28 cellular contexts compared by ENCODE assay signal in the genomic region with DNA sequence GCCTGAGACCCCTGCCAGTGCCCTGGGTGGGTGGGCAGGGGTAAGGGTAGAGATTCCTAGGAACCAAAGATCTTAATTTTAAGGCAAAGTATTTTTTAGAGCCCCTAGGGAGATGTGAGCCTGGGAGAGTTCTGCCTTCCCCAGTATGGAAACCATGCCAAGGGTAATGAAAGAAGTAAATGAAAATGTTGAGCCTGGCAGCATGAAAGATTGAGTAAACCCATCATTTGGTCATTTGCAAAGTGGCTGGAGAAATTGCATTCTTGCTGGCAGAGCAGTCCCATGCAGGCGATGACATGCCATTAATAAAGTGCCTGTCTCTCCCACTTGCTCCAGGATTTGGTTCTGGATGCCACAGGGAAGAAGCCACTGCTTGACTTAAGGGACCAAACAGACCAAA.
"Had no signal": no experiment of that assay in that cellular context is flagged by ENCODE, and none has a peak within 500 bp of the region (broad histone marks: within the 10 kb centered on the region; RNA-seq: fewer than 3 reads in every experiment).

No MANE protein-coding gene starts in this region.

- H3K4me1 ChIP-seq: foreskin keratinocyte, thyroid gland had no signal

- H3K27ac ChIP-seq: brain microvascular endothelial cell, epithelial cell of prostate, foreskin keratinocyte, thyroid gland had no signal

- ATAC-seq: activated CD8-positive, alpha-beta memory T cell treated with anti-CD3 and anti-CD28 coated beads, Interleukin-2, amount 10 ng/mL, durations not matched to agents 7 days and 5 days; activated CD8-positive, alpha-beta T cell treated with anti-CD3 and anti-CD28 coated beads, Interleukin-2, amount 10 ng/mL, durations not matched to agents 7 days and 5 days; activated T-cell treated with anti-CD3 and anti-CD28 coated beads, Interleukin-2, amount 50 U/mL, for 72 hours; foreskin keratinocyte; left lobe of liver; natural killer cell; stimulated activated effector memory CD8-positive, alpha-beta T cell treated with anti-CD3 and anti-CD28 coated beads, Interleukin-12 subunit alpha, Interleukin-12 subunit beta, amount 100 ng/mL, for 72 hours; T-cell had no signal

- H3K9me3 Mint-ChIP-seq: dendritic cell treated with granulocyte-macrophage colony-stimulating factor and Interleukin-4, amounts not matched to agents 40 ng/mL and 50 ng/mL, for 4 days; stimulated activated naive CD8-positive, alpha-beta T cell treated with anti-CD3 and anti-CD28 coated beads, Interleukin-15, Interleukin-2, amounts not matched to agents 100 ng/mL and 50 ng/mL, for 24 hours had no signal

- H3K36me3 Mint-ChIP-seq: activated naive CD8-positive, alpha-beta T cell; natural killer cell; stimulated activated effector memory CD8-positive, alpha-beta T cell treated with anti-CD3 and anti-CD28 coated beads, Interleukin-12 subunit alpha, Interleukin-12 subunit beta, amount 100 ng/mL, for 72 hours; T-cell had no signal

- H3K27me3 ChIP-seq: brain microvascular endothelial cell, foreskin keratinocyte, sigmoid colon, thyroid gland had no signal

- H3K27ac Mint-ChIP-seq: activated B cell treated with CpG ODN at 0.5 μM for 24 hours; activated CD8-positive, alpha-beta memory T cell treated with anti-CD3 and anti-CD28 coated beads, Interleukin-2, amount 10 ng/mL, durations not matched to agents 7 days and 5 days; activated CD8-positive, alpha-beta T cell treated with anti-CD3 and anti-CD28 coated beads, Interleukin-2, amount 10 ng/mL, durations not matched to agents 7 days and 5 days; activated naive CD8-positive, alpha-beta T cell; activated T-cell treated with anti-CD3 and anti-CD28 coated beads, Interleukin-2, amount 50 U/mL, for 72 hours; dendritic cell treated with granulocyte-macrophage colony-stimulating factor and Interleukin-4, amounts not matched to agents 40 ng/mL and 50 ng/mL, for 4 days; natural killer cell; stimulated activated effector memory CD8-positive, alpha-beta T cell treated with anti-CD3 and anti-CD28 coated beads, Interleukin-12 subunit alpha, Interleukin-12 subunit beta, amount 100 ng/mL, for 72 hours; stimulated activated naive CD8-positive, alpha-beta T cell treated with anti-CD3 and anti-CD28 coated beads, Interleukin-15, Interleukin-2, amounts not matched to agents 100 ng/mL and 50 ng/mL, for 24 hours; T-cell had no signal

- H3K9me3 ChIP-seq: sigmoid colon, thyroid gland had no signal

- H3K4me3 ChIP-seq: lung, sigmoid colon, thyroid gland had no signal

- H3K4me1 Mint-ChIP-seq: activated B cell treated with CpG ODN at 0.5 μM for 24 hours; activated CD8-positive, alpha-beta memory T cell treated with anti-CD3 and anti-CD28 coated beads, Interleukin-2, amount 10 ng/mL, durations not matched to agents 7 days and 5 days; natural killer cell; stimulated activated effector memory CD8-positive, alpha-beta T cell treated with anti-CD3 and anti-CD28 coated beads, Interleukin-12 subunit alpha, Interleukin-12 subunit beta, amount 100 ng/mL, for 72 hours; T-cell had no signal

- H3K36me3 ChIP-seq: brain microvascular endothelial cell, sigmoid colon, thyroid gland had no signal

- H3K27me3 Mint-ChIP-seq: activated B cell treated with CpG ODN at 0.5 μM for 24 hours; activated CD8-positive, alpha-beta memory T cell treated with anti-CD3 and anti-CD28 coated beads, Interleukin-2, amount 10 ng/mL, durations not matched to agents 7 days and 5 days had no signal

- H3K4me3 Mint-ChIP-seq: activated B cell treated with CpG ODN at 0.5 μM for 24 hours; activated CD8-positive, alpha-beta memory T cell treated with anti-CD3 and anti-CD28 coated beads, Interleukin-2, amount 10 ng/mL, durations not matched to agents 7 days and 5 days; activated CD8-positive, alpha-beta T cell treated with anti-CD3 and anti-CD28 coated beads, Interleukin-2, amount 10 ng/mL, durations not matched to agents 7 days and 5 days; activated naive CD8-positive, alpha-beta T cell; activated T-cell treated with anti-CD3 and anti-CD28 coated beads, Interleukin-2, amount 50 U/mL, for 72 hours; dendritic cell treated with granulocyte-macrophage colony-stimulating factor and Interleukin-4, amounts not matched to agents 40 ng/mL and 50 ng/mL, for 4 days; natural killer cell; stimulated activated effector memory CD8-positive, alpha-beta T cell treated with anti-CD3 and anti-CD28 coated beads, Interleukin-12 subunit alpha, Interleukin-12 subunit beta, amount 100 ng/mL, for 72 hours; stimulated activated naive CD8-positive, alpha-beta T cell treated with anti-CD3 and anti-CD28 coated beads, Interleukin-15, Interleukin-2, amounts not matched to agents 100 ng/mL and 50 ng/mL, for 24 hours; T-cell had no signal

- DNase-seq: activated B cell treated with CpG ODN at 0.5 μM for 24 hours; activated CD4-positive, alpha-beta T cell treated with anti-CD3 and anti-CD28 coated beads, Interleukin-2, amount 50 U/mL, for 1 hour; activated CD8-positive, alpha-beta memory T cell treated with anti-CD3 and anti-CD28 coated beads, Interleukin-2, amount 10 ng/mL, durations not matched to agents 7 days and 5 days; activated CD8-positive, alpha-beta T cell treated with anti-CD3 and anti-CD28 coated beads, Interleukin-2, amount 10 ng/mL, durations not matched to agents 7 days and 5 days; activated effector memory CD4-positive, alpha-beta T cell treated with Interleukin-2 at 50 U/mL for 16 hours; activated naive CD4-positive, alpha-beta T cell treated with Interleukin-2 at 50 U/mL for 16 hours; activated T-cell treated with anti-CD3 and anti-CD28 coated beads for 4 hours; activated T-cell treated with anti-CD3 and anti-CD28 coated beads, Interleukin-2, amount 50 U/mL, for 72 hours; anterior cingulate cortex; brain microvascular endothelial cell; caudate nucleus; foreskin keratinocyte; kidney glomerular epithelial cell; mesendoderm; natural killer cell; small intestine; stimulated activated CD4-positive, alpha-beta T cell treated with anti-CD3 and anti-CD28 coated beads, Interleukin-4, amount 100 ng/mL, for 24 hours; substantia nigra; T-cell; thyroid gland had no signal
